8 cellular contexts compared by ENCODE assay signal in the genomic region with DNA sequence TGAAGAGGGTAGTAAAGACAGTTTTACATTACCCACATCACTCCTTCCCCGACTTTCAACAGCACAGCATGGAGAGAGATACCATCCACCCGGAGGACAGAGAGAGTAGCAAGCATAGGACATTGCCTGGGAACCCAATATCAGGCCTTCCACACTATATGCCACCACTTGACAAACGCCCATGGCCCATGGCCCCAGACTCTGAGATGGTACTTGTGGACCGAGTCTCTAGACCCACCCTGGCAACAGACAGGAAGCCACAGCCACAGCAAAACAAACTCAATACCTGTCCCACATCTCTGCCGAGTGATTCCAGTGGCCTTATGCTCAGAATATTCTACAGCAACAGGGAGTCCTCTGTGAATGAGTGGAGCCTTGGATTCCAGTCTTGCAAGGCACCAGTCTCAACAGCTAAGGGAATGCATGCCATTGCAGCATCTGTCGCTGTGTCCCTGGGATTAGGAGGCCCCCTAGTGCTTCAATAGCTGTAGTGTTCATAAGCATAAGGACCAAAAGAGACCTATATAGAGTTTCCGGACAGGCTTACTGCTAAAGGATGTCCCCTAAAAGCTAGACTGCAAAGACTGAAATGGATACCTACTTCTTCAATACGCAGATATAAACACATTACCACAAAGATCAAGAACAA. TPM values are rescaled to one million over a fixed set of nuclear protein-coding genes. Genes with fewer than 3 reads are reported as not detected.
DNase-seq lines count a peak whose midpoint lies in the region; ATAC-seq and TF ChIP-seq lines count a peak whose summit lies in the region.

No MANE protein-coding gene starts in this region.

- POLR2A ChIA-PET in Caco-2 (lab: Charles Lee) = no interaction called here

- no peaks in the 10 kb centered on the region for H3K36me3 ChIP-seq in Caco-2 (ENCODE audit: control insufficient read depth, insufficient read depth, low read length)
- no peaks in the 10 kb centered on the region for H3K36me3 ChIP-seq in right atrium auricular region
- H3K36me3 ChIP-seq in aorta (ENCODE audit: control insufficient read depth in 1 of 2, insufficient read depth in 2 of 2, low read length in 1 of 2) = no peaks in the 10 kb centered on the region

- WGBS in aorta, 2 donors = 42 to 46% methylated on average over 8 of the region's 8 CpGs

- intact Hi-C loops in Caco-2 (cut with micrococcal nuclease; ENCODE audit: unreplicated experiment) = loop anchor here (1.0 kb wide), 2 partner anchors 120 to 221 kb away; no protein-coding TSS in a partner anchor
- intact Hi-C loops in aorta (cut with DNase I) = no loop called here

- no peak overlapping the region for H3K27ac Mint-ChIP-seq in Caco-2 (ENCODE audit: unreplicated experiment)

- H3K27ac ChIP-seq in right atrium auricular region (no peak overlapping the region), aorta (ENCODE audit: low read depth in 1 of 2, low read length in 2 of 2) (no peak overlapping the region)

- H3K4me3 Mint-ChIP-seq in Caco-2 (ENCODE audit: unreplicated experiment) = no peak overlapping the region

- DNase-seq in Caco-2 (peak; percentile 46 to 48), NCI-H69 (lab: John Stamatoyannopoulos, UW) (peak; percentile 64), right atrium auricular region (ENCODE audit: low spot score) (no peak), aorta (no peak)
- DNase-seq in activated effector memory CD4-positive, alpha-beta T cell treated with Interleukin-2 at 50 U/mL for 16 hours = peak; percentile 9
- peak; percentile 3 to 6 for DNase-seq in stimulated activated CD4-positive, alpha-beta T cell treated with anti-CD3 and anti-CD28 coated beads, Interleukin-15, amount 100 ng/mL, for 48 hours (ENCODE audit: low read depth in 2 of 2)

- no peaks in the 10 kb centered on the region for H3K4me1 Mint-ChIP-seq in Caco-2 (ENCODE audit: low read depth, unreplicated experiment)

- BruUV-seq in Caco-2 (replicated peaks; lab: Mats Ljungman, UMichigan) = no TSS peak

- ATAC-seq in GM18520 (IDR thresholded peaks at IDR 0.05; ENCODE audit: unreplicated experiment) = peak; percentile 50
- ATAC-seq in HG03066 (IDR thresholded peaks at IDR 0.05; ENCODE audit: low read depth, unreplicated experiment) = peak; percentile 82
- no peak for ATAC-seq in aorta (ENCODE audit: low FRiP score)

- H3K36me3 Mint-ChIP-seq in Caco-2 (ENCODE audit: insufficient read depth, unreplicated experiment) = no peaks in the 10 kb centered on the region

- CTCF ChIA-PET in Caco-2 (lab: Charles Lee) = interaction anchor here (0.6 to 1.1 kb wide), 3 partner anchors 74 to 390 kb away, joined by 3 to 15 read pairs (median 6); no protein-coding TSS in a partner anchor

- H3K27me3 Mint-ChIP-seq in Caco-2 (ENCODE audit: insufficient read depth, unreplicated experiment) = peaks cover 23% of the 10 kb centered on the region

- no peak overlapping the region for H3K4me3 ChIP-seq in Caco-2 (ENCODE audit: low read depth, low read length)
- H3K4me3 ChIP-seq in right atrium auricular region = no peak overlapping the region
- H3K4me3 ChIP-seq in aorta (ENCODE audit: low read length in 2 of 2) = no peak overlapping the region

- H3K4me1 ChIP-seq in Caco-2 (no peaks in the 10 kb centered on the region), right atrium auricular region (no peaks in the 10 kb centered on the region), aorta (ENCODE audit: control insufficient read depth in 1 of 2, insufficient read depth in 2 of 2, low read length in 2 of 2) (no peaks in the 10 kb centered on the region)

- no peaks in the 10 kb centered on the region for H3K27me3 ChIP-seq in Caco-2 (replicated peaks; ENCODE audit: control insufficient read depth, insufficient read depth, low read length)
- H3K27me3 ChIP-seq in right atrium auricular region = no peaks in the 10 kb centered on the region
- H3K27me3 ChIP-seq in aorta (ENCODE audit: control insufficient read depth in 1 of 2, insufficient read depth in 2 of 2, low read length in 1 of 2) = no peaks in the 10 kb centered on the region

- no peaks in the 10 kb centered on the region for H3K9me3 Mint-ChIP-seq in Caco-2 (ENCODE audit: unreplicated experiment)

- peak; percentile 34 to 68 for TF ChIP-seq CTCF in Caco-2 (IDR thresholded peaks at IDR 0.05; ENCODE audit: insufficient read depth in 1 of 2, low read depth in 1 of 2, low read length in 1 of 2, severe bottlenecking in 1 of 2, unreplicated experiment in 1 of 2)
- TF ChIP-seq CTCF in right atrium auricular region (IDR thresholded peaks at IDR 0.05) = peak; percentile 21 to 46

- H3K9me3 ChIP-seq in Caco-2 (no peaks in the 10 kb centered on the region), right atrium auricular region (no peaks in the 10 kb centered on the region), aorta (ENCODE audit: control insufficient read depth, low read length) (no peaks in the 10 kb centered on the region)

RNA-seq across cellular contexts. Expression of gene CT55, which starts 14.7 kb away (rescaled TPM):
- total RNA-seq in Caco-2 (2022) = not detected in 2 replicates
- total RNA-seq in right atrium auricular region = not detected
- not detected for total RNA-seq in aorta
- polyA plus RNA-seq in aorta = not detected

Comparison
In these comparisons a context has a peak if more than half of its experiments do, and no peak if none do; other contexts are left out.
1. DNase-seq: peak in Caco-2 (2 of 2), NCI-H69 (single experiment), activated effector memory CD4-positive, alpha-beta T cell treated with Interleukin-2 at 50 U/mL for 16 hours (single experiment) and stimulated activated CD4-positive, alpha-beta T cell treated with anti-CD3 and anti-CD28 coated beads, Interleukin-15, amount 100 ng/mL, for 48 hours (2 of 2); none in right atrium auricular region (single experiment) and aorta (0 of 2).